Comparison of ENCODE assay signal across 8 cellular contexts in the genomic region with DNA sequence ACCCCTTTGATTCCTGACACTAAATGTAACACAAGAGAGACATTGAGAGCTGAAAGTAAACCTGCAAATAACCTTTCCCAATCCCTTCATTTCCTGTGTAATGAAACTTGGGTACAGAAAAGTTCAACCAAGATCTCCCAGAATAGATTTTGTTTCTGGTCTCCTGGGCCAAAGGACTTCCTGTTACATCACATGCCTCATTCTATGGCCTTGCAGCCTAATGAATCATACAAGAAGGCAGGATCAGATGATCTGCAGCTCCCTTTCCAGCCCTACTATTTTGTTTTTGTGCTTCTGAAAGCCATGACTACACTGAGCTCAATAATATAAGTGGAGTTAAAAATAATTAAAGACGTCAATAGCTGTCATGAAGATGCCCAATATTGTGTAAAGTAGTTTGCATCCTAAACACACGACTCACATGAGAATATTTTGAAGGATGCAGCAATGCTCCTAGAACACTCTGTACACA.
DNase-seq lines count a peak whose midpoint lies in the region; ATAC-seq, FAIRE-seq and TF ChIP-seq lines count a peak whose summit lies in the region.

No MANE protein-coding gene starts in this region.

- FAIRE-seq in urothelium cell line (lab: Jason Lieb, UNC): no peak

- TF ChIP-seq POLR2A in heart left ventricle (IDR thresholded peaks at IDR 0.05) (no peak), gastroesophageal sphincter (IDR thresholded peaks at IDR 0.05) (no peak)

- CTCF ChIA-PET in RWPE1 (lab: Yijun Ruan, JAX): interaction anchor here (0.6 kb wide), 1 partner anchor 1130 kb away, joined by 8 read pairs; no protein-coding TSS in a partner anchor

- ATAC-seq in heart left ventricle (peak; percentile 58 to 94 (median 86)), Right ventricle myocardium inferior (no peak), gastroesophageal sphincter (peak; percentile 78), GM18517 (IDR thresholded peaks at IDR 0.05; ENCODE audit: unreplicated experiment) (no peak)

- DNase-seq in heart left ventricle (peak in 1 of 5 donors; percentile 27), Right ventricle myocardium inferior (ENCODE audit: missing footprints) (no peak), RWPE1 (ENCODE audit: low spot score) (peak; percentile 52), urothelium cell line (ENCODE audit: low spot score) (peak; percentile 54), NCI-H1105 treated with DMSO at 0.1 percent for 48 hours (lab: John Stamatoyannopoulos, UW) (no peak), GOT3 (lab: John Stamatoyannopoulos, UW) (no peak)

- H3K27ac ChIP-seq in heart left ventricle (peak overlapping the region in 4 of 12 donors; percentile 14 to 56 (median 42)), RWPE1 (no peak overlapping the region), gastroesophageal sphincter (peak overlapping the region in 3 of 4 donors; percentile 7 to 59 (median 49))

- no peak overlapping the region for H3K4me3 ChIP-seq in heart left ventricle
- H3K4me3 ChIP-seq in gastroesophageal sphincter: no peak overlapping the region

- no peak for TF ChIP-seq EP300 in gastroesophageal sphincter (IDR thresholded peaks at IDR 0.05)

- 29 to 52% (median 37%) methylated on average over 2 of the region's 2 CpGs for WGBS in heart left ventricle, 4 donors
- WGBS in gastroesophageal sphincter (ENCODE audit: low coverage in 1 of 2), 2 donors: 28 to 36% methylated on average over 2 of the region's 2 CpGs

- no peaks in the 10 kb centered on the region for H3K27me3 ChIP-seq in heart left ventricle
- H3K27me3 ChIP-seq in gastroesophageal sphincter: no peaks in the 10 kb centered on the region

- no peak for TF ChIP-seq CTCF in heart left ventricle (IDR thresholded peaks at IDR 0.05)
- no peak for TF ChIP-seq CTCF in RWPE1 (conservative IDR thresholded peaks at IDR 0.05; ENCODE audit: low read depth)
- no peak for TF ChIP-seq CTCF in gastroesophageal sphincter (IDR thresholded peaks at IDR 0.05)

- H3K9me3 ChIP-seq in heart left ventricle: peaks cover 0 to 14% (median 0%) of the 10 kb centered on the region in 12 donors
- H3K9me3 ChIP-seq in gastroesophageal sphincter: peaks cover 0 to 9% (median 0%) of the 10 kb centered on the region in 3 donors

- POLR2A ChIA-PET in RWPE1 (lab: Yijun Ruan, JAX; ENCODE audit: low non-redundant PET): interaction anchor here (0.5 kb wide), 1 partner anchor 169 kb away, joined by 3 read pairs; no protein-coding TSS in a partner anchor

- intact Hi-C loops in heart left ventricle (cut with DNase I) (loop anchor here in 2 of 10 donors (1.0 to 5.0 kb wide), 2 partner anchors 202 kb away; no protein-coding TSS in a partner anchor), Right ventricle myocardium inferior (cut with DNase I) (no loop called here)

- H3K36me3 ChIP-seq in heart left ventricle: no peaks in the 10 kb centered on the region
- H3K36me3 ChIP-seq in gastroesophageal sphincter: no peaks in the 10 kb centered on the region

- H3K4me1 ChIP-seq in heart left ventricle (peaks cover 0 to 17% (median 8%) of the 10 kb centered on the region in 12 donors), gastroesophageal sphincter (peaks cover 5 to 19% (median 7%) of the 10 kb centered on the region in 3 donors)

Comparison
In these comparisons a context has a peak if more than half of its experiments do, and no peak if none do; other contexts are left out.
1. ATAC-seq: peak in heart left ventricle (4 of 4) and gastroesophageal sphincter (single experiment); none in Right ventricle myocardium inferior (single experiment) and GM18517 (single experiment).
2. DNase-seq: peak in RWPE1 (single experiment) and urothelium cell line (single experiment); none in Right ventricle myocardium inferior (single experiment), NCI-H1105 treated with DMSO at 0.1 percent for 48 hours (single experiment) and GOT3 (single experiment).